Comparison of ENCODE assay signal across 12 cellular contexts in the genomic region with DNA sequence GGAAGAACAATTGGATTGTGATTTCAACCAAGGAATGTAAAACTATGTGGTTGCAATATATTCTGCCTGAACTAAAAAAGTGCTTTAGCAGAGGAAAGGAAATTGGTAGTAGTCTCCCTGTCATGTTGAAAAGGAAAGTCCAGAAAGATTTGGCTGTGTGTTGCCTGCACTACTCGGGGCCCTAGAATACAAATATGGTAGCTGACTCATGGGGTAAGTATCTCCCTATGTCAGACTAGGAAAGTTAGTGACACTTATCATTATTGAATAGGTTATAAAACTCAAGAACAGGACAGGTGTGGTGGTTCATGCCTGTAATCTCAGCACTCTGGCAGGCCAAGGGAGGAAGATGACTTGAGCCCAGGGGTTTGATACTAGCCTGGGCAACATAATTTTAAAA. TPM values are rescaled to one million over a fixed set of nuclear protein-coding genes. Genes with fewer than 3 reads are reported as not detected.
DNase-seq lines count a peak whose midpoint lies in the region; ATAC-seq and TF ChIP-seq lines count a peak whose summit lies in the region.
"Had no signal": no experiment of that assay in that cellular context is flagged by ENCODE, and none has a peak within 500 bp of the region (broad histone marks: within the 10 kb centered on the region; RNA-seq: fewer than 3 reads in every experiment).

No MANE protein-coding gene starts in this region.

- no CpG with 5 or more reads among the region's 1 CpG for WGBS in mesendoderm (ENCODE audit: extremely low coverage, insufficient coverage, low lambda C conversion rate)
- WGBS in gastroesophageal sphincter (ENCODE audit: low coverage in 1 of 2), 2 donors = 25 to 30% methylated on average over 1 of the region's 1 CpG

- H3K4me1 ChIP-seq in mesendoderm (ENCODE audit: control insufficient read depth, low read depth, low read length) (no peaks in the 10 kb centered on the region), gastroesophageal sphincter (no peaks in the 10 kb centered on the region)

- H4K5ac ChIP-seq in mesendoderm (ENCODE audit: low read length) = no peak overlapping the region

- H3K79me2 ChIP-seq in mesendoderm (ENCODE audit: control insufficient read depth, insufficient read depth, low read length) = no peaks in the 10 kb centered on the region

- no peak overlapping the region for H3K18ac ChIP-seq in mesendoderm (ENCODE audit: low read length)

- H3K4me2 ChIP-seq in mesendoderm (ENCODE audit: low read length) = no peak overlapping the region

- H3K79me1 ChIP-seq in mesendoderm (ENCODE audit: low read length) = no peaks in the 10 kb centered on the region

- H3K56ac ChIP-seq in mesendoderm (ENCODE audit: low read length) = no peak overlapping the region

- no peak for TF ChIP-seq POLR2A in gastroesophageal sphincter (IDR thresholded peaks at IDR 0.05)

- H3K27ac ChIP-seq in mesendoderm (ENCODE audit: low read depth, low read length) = no peak overlapping the region
- H3K27ac ChIP-seq in gastroesophageal sphincter = no peak overlapping the region
- H3K27ac ChIP-seq in coronary artery = no peak overlapping the region
- H3K27ac ChIP-seq: ovary, VCaP had no signal

- no peak overlapping the region for H2BK5ac ChIP-seq in mesendoderm (ENCODE audit: low read length)

- no peaks in the 10 kb centered on the region for H3K9me3 ChIP-seq in gastroesophageal sphincter
- H3K9me3 ChIP-seq: ovary had no signal

- no peak for ATAC-seq in gastroesophageal sphincter

- H2BK15ac ChIP-seq in mesendoderm (replicated peaks; ENCODE audit: low read depth) = no peak overlapping the region

- no peak overlapping the region for H4K8ac ChIP-seq in mesendoderm (ENCODE audit: low read depth, low read length)

- TF ChIP-seq CTCF in gastroesophageal sphincter (IDR thresholded peaks at IDR 0.05) = no peak
- TF ChIP-seq CTCF in coronary artery (IDR thresholded peaks at IDR 0.05) = no peak

- H3K9ac ChIP-seq in mesendoderm (ENCODE audit: low read length) = no peak overlapping the region

- H3K4me3 ChIP-seq in mesendoderm (ENCODE audit: low read length) (no peak overlapping the region), gastroesophageal sphincter (no peak overlapping the region), coronary artery (no peak overlapping the region)
- H3K4me3 ChIP-seq: ovary had no signal

- H2BK120ac ChIP-seq in mesendoderm (ENCODE audit: low read depth, low read length) = no peak overlapping the region

- H2AK5ac ChIP-seq in mesendoderm (ENCODE audit: low read length) = no peak overlapping the region

- no peak overlapping the region for H3K4ac ChIP-seq in mesendoderm (ENCODE audit: low read depth, low read length)

- DNase-seq in GM03348 (ENCODE audit: low spot score) (peak; percentile 62), NCI-H226 (peak; percentile 42), dermis blood vessel endothelial cell (peak; percentile 27), mesendoderm (peak; percentile 14), NCI-H1436 treated with DMSO at 0.1 percent for 48 hours (lab: John Stamatoyannopoulos, UW) (no peak), DMS53 (lab: John Stamatoyannopoulos, UW) (no peak), coronary artery (ENCODE audit: low spot score) (no peak)
- DNase-seq: H7, ovary, SHP77 had no signal

- H3K27me3 ChIP-seq in mesendoderm (ENCODE audit: insufficient read depth, low read length, poor library complexity) = no peaks in the 10 kb centered on the region
- no peaks in the 10 kb centered on the region for H3K27me3 ChIP-seq in gastroesophageal sphincter
- H3K27me3 ChIP-seq: ovary had no signal

- no peak for TF ChIP-seq EP300 in gastroesophageal sphincter (IDR thresholded peaks at IDR 0.05)

- H3K23ac ChIP-seq in mesendoderm (ENCODE audit: low read length) = no peak overlapping the region

- H3K36me3 ChIP-seq in mesendoderm (ENCODE audit: control insufficient read depth, insufficient read depth, low read length) (no peaks in the 10 kb centered on the region), gastroesophageal sphincter (no peaks in the 10 kb centered on the region)
- H3K36me3 ChIP-seq: ovary had no signal

RNA-seq across cellular contexts. Expression of gene EIF4E, which starts 9.5 kb away (rescaled TPM):
- total RNA-seq in dermis blood vessel endothelial cell = 236 and 274 TPM in 2 replicates
- 151 TPM for polyA plus RNA-seq in mesendoderm (2013, experiment 1 of 2)
- polyA plus RNA-seq in mesendoderm (2013, experiment 2 of 2) = 152 TPM
- 100 to 1,000 TPM in 2 of 4 donors, 10 to 100 TPM in 2; 68.3 to 112 (median 97.5) TPM for total RNA-seq in gastroesophageal sphincter

RNA-seq across cellular contexts. Expression of gene METAP1, which starts 57.1 kb away (rescaled TPM):
- total RNA-seq in dermis blood vessel endothelial cell (24.7 and 37.3 TPM in 2 replicates), gastroesophageal sphincter (10 to 100 TPM; 37.9 to 87.6 (median 45.9) TPM)
- polyA plus RNA-seq in mesendoderm (2013, experiment 1 of 2) = 55.6 TPM
- polyA plus RNA-seq in mesendoderm (2013, experiment 2 of 2) = 55.1 TPM

Comparison
In these comparisons a context has a peak if more than half of its experiments do, and no peak if none do; other contexts are left out.
1. DNase-seq: peak in GM03348 (single experiment), NCI-H226 (single experiment), dermis blood vessel endothelial cell (single experiment) and mesendoderm (single experiment); none in NCI-H1436 treated with DMSO at 0.1 percent for 48 hours (single experiment), DMS53 (single experiment) and coronary artery (single experiment).